In the genomic region with DNA sequence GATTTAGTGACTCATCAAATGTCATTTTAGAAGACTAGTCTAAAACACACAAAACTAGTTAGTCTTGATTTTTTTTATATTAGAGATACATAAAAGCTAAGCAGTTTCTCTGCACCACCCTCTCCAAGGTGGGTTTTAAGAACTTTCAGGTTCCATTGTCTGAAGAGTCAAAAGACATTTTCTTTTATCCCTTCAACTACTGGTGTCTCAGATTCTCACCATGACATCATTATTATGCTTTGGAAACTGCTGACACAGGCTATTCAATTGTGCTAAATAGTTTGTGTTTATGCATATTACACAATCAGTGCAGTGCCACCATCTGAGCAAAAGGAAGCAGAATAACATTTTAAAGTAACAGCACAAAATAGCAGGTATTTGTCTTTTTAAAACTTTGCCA, we compare ENCODE assay signal across 1 cellular context.
TF ChIP-seq lines count a peak whose summit lies in the region.

No MANE protein-coding gene starts in this region.

TF ChIP-seq in endothelial cell of umbilical vein, 7 proteins besides CTCF, POLR2A, EP300 and RAD21:
- TF ChIP-seq POLR2AphosphoS5 (IDR thresholded peaks at IDR 0.05; ENCODE audit: insufficient read depth, low read depth, low read length) (no peak), MYC (IDR thresholded peaks at IDR 0.05; ENCODE audit: low read depth, low read length) (no peak), JUN (IDR thresholded peaks at IDR 0.05; ENCODE audit: borderline replicate concordance, insufficient read depth, insufficient read length, low read depth) (peak; percentile 59), EZH2 (IDR thresholded peaks at IDR 0.05; ENCODE audit: borderline replicate concordance, low read depth, low read length, severe bottlenecking) (no peak), GATA2 (IDR thresholded peaks at IDR 0.05; ENCODE audit: insufficient read depth, insufficient read length, low read depth, low read length) (no peak), FOS (IDR thresholded peaks at IDR 0.05; ENCODE audit: borderline replicate concordance, insufficient read depth, low read length) (peak; percentile 33)
- TF ChIP-seq, protein P1, sequence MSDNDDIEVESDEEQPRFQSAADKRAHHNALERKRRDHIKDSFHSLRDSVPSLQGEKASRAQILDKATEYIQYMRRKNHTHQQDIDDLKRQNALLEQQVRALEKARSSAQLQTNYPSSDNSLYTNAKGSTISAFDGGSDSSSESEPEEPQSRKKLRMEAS (IDR thresholded peaks at IDR 0.05; ENCODE audit: insufficient read depth, insufficient read length): no peak
TF ChIP-seq in endothelial cell of umbilical vein: peak in this region for 2.
